8 cellular contexts compared by ENCODE assay signal in the genomic region with DNA sequence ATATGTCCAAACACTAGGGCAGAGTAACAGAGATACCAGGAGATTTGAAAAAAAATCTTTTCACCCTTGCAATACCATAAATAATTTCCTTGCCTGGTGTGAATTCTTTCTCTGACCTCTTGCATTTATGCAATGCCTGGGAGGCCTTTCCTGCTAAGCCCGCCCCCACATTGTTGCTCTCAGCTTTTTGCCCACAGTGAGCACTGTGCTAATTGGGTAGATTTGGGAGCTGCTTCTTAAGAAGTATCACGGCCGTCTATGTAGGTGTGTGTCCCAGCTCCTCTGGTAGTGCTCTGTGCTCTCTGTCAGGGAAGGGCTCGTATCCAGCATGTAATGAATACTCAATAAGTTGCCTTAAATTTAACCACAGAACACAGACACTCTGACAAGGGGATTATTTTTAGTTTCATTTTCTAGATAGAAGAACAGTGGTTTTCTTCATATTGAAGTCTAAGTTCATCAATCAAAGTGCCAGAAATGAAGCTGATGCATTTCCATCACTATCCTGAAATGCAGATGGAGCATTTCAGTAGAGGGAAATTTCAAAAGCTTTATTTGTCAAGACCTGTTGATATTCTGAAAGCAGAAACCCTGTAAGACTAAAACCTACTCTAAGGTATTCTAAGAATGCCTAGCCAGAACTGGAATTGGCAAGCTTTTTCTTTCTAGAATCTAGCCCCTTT. TPM values are rescaled to one million over a fixed set of nuclear protein-coding genes. Genes with fewer than 3 reads are reported as not detected.
A peak's percentile ranks its signal among the peaks of the same experiment; 100 is the strongest.
DNase-seq lines count a peak whose midpoint lies in the region; ATAC-seq, FAIRE-seq and TF ChIP-seq lines count a peak whose summit lies in the region.

No MANE protein-coding gene starts in this region.

- H3K27ac ChIP-seq in PC-9 (peak overlapping the region; percentile 27), H1 (ENCODE audit: low read depth, low read length) (no peak overlapping the region), trophoblast cell (ENCODE audit: low read depth, low read length) (peak overlapping the region; percentile 23)

- CTCF ChIA-PET in PC-9 (lab: Charles Lee), result interaction anchor here (0.6 kb wide), 1 partner anchor 54 kb away, joined by 10 read pairs; no protein-coding TSS in a partner anchor
- CTCF ChIA-PET in H1 (lab: Charles Lee; ENCODE audit: partially characterized antibody), result interaction anchor here (0.8 to 1.6 kb wide), 4 partner anchors 23 to 125 kb away, joined by 3 to 9 read pairs (median 4); no protein-coding TSS in a partner anchor

- H3K18ac ChIP-seq in H1 (ENCODE audit: extremely low read depth, low read length), result no peak overlapping the region
- no peak overlapping the region for H3K18ac ChIP-seq in trophoblast cell (ENCODE audit: low read length)

- H2BK120ac ChIP-seq in H1 (replicated peaks; ENCODE audit: low read depth, low read length) (no peak overlapping the region), trophoblast cell (ENCODE audit: insufficient read depth, low read length, poor library complexity) (peak overlapping the region; percentile 20)

- no peak overlapping the region for H2BK20ac ChIP-seq in H1 (ENCODE audit: low read length)

- peaks cover 52% of the 10 kb centered on the region for H3K4me1 ChIP-seq in PC-9 (replicated peaks; ENCODE audit: insufficient read depth)
- peaks cover 0 to 20% (median 9%) of the 10 kb centered on the region in 4 experiments; a peak in 5 of 7 replicates for H3K4me1 ChIP-seq in H1 (replicated peaks in 1 of 4; ENCODE audit: control insufficient read depth in 3 of 4, insufficient read depth in 4 of 4, low read length in 3 of 4)
- H3K4me1 ChIP-seq in trophoblast cell (ENCODE audit: control insufficient read depth in 1 of 2, insufficient read depth in 2 of 2, low read length in 2 of 2), result peaks cover 9 to 11% of the 10 kb centered on the region in 2 experiments

- no peak for TF ChIP-seq POLR2A in H1 (IDR thresholded peaks at IDR 0.05; ENCODE audit: control extremely low read depth in 1 of 2, low read depth in 2 of 2, low read length in 2 of 2)

- no peak for TF ChIP-seq EP300 in H1 (IDR thresholded peaks at IDR 0.05; ENCODE audit: borderline replicate concordance in 1 of 2, low read depth in 2 of 2, low read length in 2 of 2)

- peak; percentile 36 for ATAC-seq in HG02798 (IDR thresholded peaks at IDR 0.05; ENCODE audit: poor library complexity, unreplicated experiment)

- H3K27me3 ChIP-seq in PC-9 (ENCODE audit: insufficient read depth, low read depth) (no peaks in the 10 kb centered on the region), H1 (replicated peaks in 1 of 4; ENCODE audit: control insufficient read depth in 3 of 4, extremely low read depth in 1 of 4, insufficient read depth in 3 of 4, low read length in 3 of 4) (no peaks in the 10 kb centered on the region), trophoblast cell (ENCODE audit: insufficient read depth, low read length) (no peaks in the 10 kb centered on the region)

- H3K9ac ChIP-seq in H1 (replicated peaks in 1 of 4; ENCODE audit: extremely low read depth in 1 of 4, low read depth in 3 of 4, low read length in 3 of 4) (no peak overlapping the region), trophoblast cell (ENCODE audit: low read length) (no peak overlapping the region)

- WGBS in H1 (ENCODE audit: extremely low coverage in 1 of 2, insufficient coverage in 1 of 2, insufficient read length in 1 of 2, insufficient replicate concordance in 2 of 2, low coverage in 1 of 2, low lambda C conversion rate in 2 of 2, missing lambda C conversion rate in 1 of 2), 2 experiments, result 48% methylated on average over 4 of the region's 4 CpGs; no CpG with 5 or more reads in 1 of the 2 experiments
- no CpG with 5 or more reads among the region's 4 CpGs for WGBS in trophoblast cell (ENCODE audit: extremely low coverage, insufficient coverage, insufficient read length)

- no peak overlapping the region for H3K56ac ChIP-seq in H1 (replicated peaks; ENCODE audit: insufficient read length, low read depth, low read length)

- H3K79me2 ChIP-seq in PC-9 (ENCODE audit: low read depth) (peaks cover 55% of the 10 kb centered on the region), H1 (ENCODE audit: control insufficient read depth in 1 of 2, insufficient read depth in 2 of 2, low read length in 2 of 2) (no peaks in the 10 kb centered on the region), trophoblast cell (ENCODE audit: control insufficient read depth, insufficient read depth, low read length, poor library complexity) (no peaks in the 10 kb centered on the region)

- FAIRE-seq in H1 (lab: Jason Lieb, UNC), result no peak

- TF ChIP-seq RAD21 in H1 (IDR thresholded peaks at IDR 0.05 in 1 of 2, conservative IDR thresholded peaks at IDR 0.05 in 1 of 2; ENCODE audit: low read depth in 2 of 2, low read length in 2 of 2), result no peak

- no peak overlapping the region for H2BK12ac ChIP-seq in H1 (ENCODE audit: low read depth, low read length)
- H2BK12ac ChIP-seq in trophoblast cell (ENCODE audit: low read length), result peak overlapping the region; percentile 50

- H3K4me2 ChIP-seq in PC-9 (peak overlapping the region; percentile 84), H1 (ENCODE audit: insufficient read depth in 1 of 2, low read depth in 2 of 2, low read length in 2 of 2) (peak overlapping the region; percentile 22 to 32; a peak in 3 of 4 replicates), trophoblast cell (ENCODE audit: low read length) (peak overlapping the region; percentile 37)

- H2BK5ac ChIP-seq in H1 (ENCODE audit: low read depth, low read length) (no peak overlapping the region), trophoblast cell (ENCODE audit: low read depth, low read length, poor library complexity) (no peak overlapping the region)

- H4K8ac ChIP-seq in H1 (ENCODE audit: extremely low read depth, insufficient read depth, low read length) (no peak overlapping the region), trophoblast cell (ENCODE audit: low read depth, low read length) (no peak overlapping the region)

- no peaks in the 10 kb centered on the region for H3K9me3 ChIP-seq in PC-9 (ENCODE audit: insufficient read depth, low read depth)
- no peaks in the 10 kb centered on the region for H3K9me3 ChIP-seq in H1 (ENCODE audit: insufficient read depth in 2 of 2, low read depth in 1 of 2, low read length in 1 of 2)
- H3K9me3 ChIP-seq in trophoblast cell (ENCODE audit: insufficient read depth, low read depth, low read length), result no peaks in the 10 kb centered on the region

- peaks cover 31% of the 10 kb centered on the region for H3F3A ChIP-seq in PC-9 (ENCODE audit: insufficient read depth, low read depth)

- DNase-seq in stimulated activated CD4-positive, alpha-beta T cell treated with anti-CD3 and anti-CD28 coated beads, Interleukin-2, amount 100 ng/mL, for 24 hours, result peak; percentile 40 to 43
- DNase-seq in stimulated activated CD4-positive, alpha-beta T cell treated with anti-CD3 and anti-CD28 coated beads, Interleukin-1b, Interleukin-23, amount 100 ng/mL, for 48 hours, result no peak
- DNase-seq in PC-9 (peak; percentile 11 to 75), H1 (ENCODE audit: low read depth in 1 of 2, low spot score in 2 of 2) (peak in 1 of 2 experiments; percentile 9), trophoblast cell (peak; percentile 55 to 79), RPMI8226 (no peak), NCI-H146 treated with DMSO at 0.1 percent for 48 hours (lab: John Stamatoyannopoulos, UW; ENCODE audit: unreplicated experiment) (no peak)

- TF ChIP-seq CTCF in PC-9 (conservative IDR thresholded peaks at IDR 0.05) (no peak), H1 (IDR thresholded peaks at IDR 0.05; ENCODE audit: control extremely low read depth in 1 of 3, insufficient read depth in 1 of 3, low read depth in 1 of 3, low read length in 3 of 3) (no peak)

- H3K23me2 ChIP-seq in H1 (ENCODE audit: low read depth, low read length), result no peaks in the 10 kb centered on the region

- no peaks in the 10 kb centered on the region for H3K9me2 ChIP-seq in PC-9 (ENCODE audit: insufficient read depth)

- H3K79me1 ChIP-seq in H1 (ENCODE audit: low read depth, low read length) (no peaks in the 10 kb centered on the region), trophoblast cell (ENCODE audit: low read length) (peaks cover 7% of the 10 kb centered on the region)

- no peak overlapping the region for H3K4ac ChIP-seq in H1 (replicated peaks; ENCODE audit: insufficient read length, low read depth, low read length)
- no peak overlapping the region for H3K4ac ChIP-seq in trophoblast cell (ENCODE audit: low read depth, low read length)

- no peak overlapping the region for H4K12ac ChIP-seq in trophoblast cell (ENCODE audit: low read depth, low read length)

- POLR2A ChIA-PET in PC-9 (lab: Charles Lee; ENCODE audit: unreplicated experiment) (no interaction called here), H1 (lab: Charles Lee; ENCODE audit: partially characterized antibody) (interaction anchor here (0.5 kb wide), 1 partner anchor 25 kb away, joined by 3 read pairs; no protein-coding TSS in a partner anchor)

- H3K14ac ChIP-seq in H1 (ENCODE audit: insufficient read length) (no peak overlapping the region), trophoblast cell (ENCODE audit: low read length) (no peak overlapping the region)

- H4K5ac ChIP-seq in H1 (ENCODE audit: insufficient read length, low read depth, low read length), result no peak overlapping the region

- H2AK5ac ChIP-seq in H1 (ENCODE audit: low read depth, low read length) (no peak overlapping the region), trophoblast cell (ENCODE audit: low read length) (no peak overlapping the region)

- H4K91ac ChIP-seq in H1 (replicated peaks; ENCODE audit: insufficient read length, low read length), result no peak overlapping the region
- H4K91ac ChIP-seq in trophoblast cell (ENCODE audit: low read depth, low read length), result no peak overlapping the region

- BruUV-seq in PC-9 (replicated peaks; lab: Mats Ljungman, UMichigan), result no TSS peak

- H3K23ac ChIP-seq in H1 (ENCODE audit: insufficient read length), result no peak overlapping the region
- H3K23ac ChIP-seq in trophoblast cell (ENCODE audit: low read length), result no peak overlapping the region

- no peak overlapping the region for H2AFZ ChIP-seq in PC-9
- H2AFZ ChIP-seq in H1 (ENCODE audit: low read length), result no peak overlapping the region; the same call in 1 of the 2 replicates
- H2AFZ ChIP-seq in trophoblast cell (ENCODE audit: insufficient read depth, low read length, poor library complexity), result no peak overlapping the region

- no peak overlapping the region for H2BK15ac ChIP-seq in H1 (ENCODE audit: low read length)

- H3K4me3 ChIP-seq in PC-9 (peak overlapping the region; percentile 2; the same call in 1 of the 2 replicates), H1 (ENCODE audit: extremely low read depth in 1 of 4, insufficient read depth in 2 of 4, low read depth in 3 of 4, low read length in 4 of 4) (no peak overlapping the region), trophoblast cell (ENCODE audit: low read depth, low read length) (no peak overlapping the region)

- intact Hi-C loops in PC-9 (cut with micrococcal nuclease; ENCODE audit: unreplicated experiment), result no loop called here

- H4K20me1 ChIP-seq in PC-9 (ENCODE audit: insufficient read depth) (no peaks in the 10 kb centered on the region), H1 (replicated peaks in 1 of 2; ENCODE audit: control insufficient read depth in 1 of 2, insufficient read depth in 2 of 2, low read length in 2 of 2) (no peaks in the 10 kb centered on the region)

- H3K36me3 ChIP-seq in PC-9 (ENCODE audit: low read depth) (no peaks in the 10 kb centered on the region), H1 (ENCODE audit: control insufficient read depth in 2 of 4, insufficient read depth in 4 of 4, low read length in 3 of 4) (no peaks in the 10 kb centered on the region), trophoblast cell (ENCODE audit: control insufficient read depth in 1 of 2, insufficient read depth in 2 of 2, low read length in 2 of 2) (no peaks in the 10 kb centered on the region)

RNA-seq across cellular contexts. Expression of a gene that starts 54.5 kb away (rescaled TPM):
- 3.0 TPM in 2 replicates for total RNA-seq in PC-9 (2021)
- total RNA-seq in H1 (2021; fragmentation: NEBNext Ultra II Directional; extraction: Animal tissue kit (Norgen Biotek cat#: 25700)), result 25.7 and 27.6 TPM in 2 replicates
- 3.2 and 3.8 TPM in 2 replicates for polyA plus RNA-seq in H1 (2011; rRNA removed)
- 5.6 TPM for polyA plus RNA-seq in H1 (2011; cell fraction: cytosol; rRNA removed)
- 5.4 TPM for polyA plus RNA-seq in H1 (2011; cell fraction: nucleus; rRNA removed)
- 7.6 to 15.2 TPM (median 10.4 TPM) in 4 replicates for polyA plus RNA-seq in H1 (2012, experiment 1 of 2)
- polyA plus RNA-seq in H1 (2012, experiment 2 of 2), result 0.59 TPM
- polyA plus RNA-seq in H1 (2013, experiment 1 of 2), result 4.2 TPM
- polyA plus RNA-seq in H1 (2013, experiment 2 of 2), result 3.8 TPM
- 65.6 and 86.8 TPM in 2 replicates for polyA minus RNA-seq in H1 (2011; rRNA and poly(A)+ RNA removed)
- 26.3 TPM for polyA minus RNA-seq in H1 (2011; cell fraction: cytosol; rRNA and poly(A)+ RNA removed)
- polyA minus RNA-seq in H1 (2011; cell fraction: nucleus; rRNA and poly(A)+ RNA removed), result 154 TPM
- polyA plus RNA-seq in trophoblast cell (2013), result 6.3 TPM in 2 replicates

Comparison
In these comparisons a context has a peak if more than half of its experiments do, and no peak if none do; other contexts are left out.
1. DNase-seq: peak in stimulated activated CD4-positive, alpha-beta T cell treated with anti-CD3 and anti-CD28 coated beads, Interleukin-2, amount 100 ng/mL, for 24 hours (2 of 2), PC-9 (2 of 2) and trophoblast cell (2 of 2); none in stimulated activated CD4-positive, alpha-beta T cell treated with anti-CD3 and anti-CD28 coated beads, Interleukin-1b, Interleukin-23, amount 100 ng/mL, for 48 hours (single experiment), RPMI8226 (single experiment) and NCI-H146 treated with DMSO at 0.1 percent for 48 hours (single experiment).
2. H3K4me2 ChIP-seq: peak in every context shown above with its lines; median percentile 84 in PC-9; 37 in trophoblast cell; 27 in H1.